Comparison of ENCODE assay signal across 31 cellular contexts in genomic region chr3:134836921-134837320, GRCh38.
"Had no signal": no experiment of that assay in that cellular context is flagged by ENCODE, and none has a peak within 500 bp of the region (broad histone marks: within the 10 kb centered on the region; RNA-seq: fewer than 3 reads in every experiment).

No MANE protein-coding gene starts in this region.

- DNase-seq: activated B cell treated with CpG ODN at 0.5 μM for 24 hours; activated CD4-positive, alpha-beta memory T cell treated with anti-CD3 and anti-CD28 coated beads for 36 hours; activated CD4-positive, alpha-beta T cell treated with anti-CD3 and anti-CD28 coated beads for 4 hours; activated CD4-positive, alpha-beta T cell treated with anti-CD3 and anti-CD28 coated beads, Interleukin-2, amount 10 ng/mL, durations not matched to agents 24 days and 14 days; activated CD4-positive, alpha-beta T cell treated with anti-CD3 and anti-CD28 coated beads, Interleukin-2, amount 50 U/mL, for 1 hour; activated CD4-positive, alpha-beta T cell treated with anti-CD3 and anti-CD28 coated beads, Interleukin-2, amount 50 U/mL, for 4 hours; activated CD4-positive, CD25-positive, alpha-beta regulatory T cell treated with anti-CD3 and anti-CD28 coated beads, Interleukin-2, amount 50 U/mL, for 72 hours; activated CD8-positive, alpha-beta memory T cell treated with anti-CD3 and anti-CD28 coated beads, Interleukin-2, amount 50 U/mL, for 4 hours; activated CD8-positive, alpha-beta T cell treated with anti-CD3 and anti-CD28 coated beads for 36 hours; activated effector memory CD4-positive, alpha-beta T cell treated with anti-CD3 and anti-CD28 coated beads, Interleukin-2, amount 50 U/mL, for 16 hours; activated gamma-delta T cell treated with Interleukin-2 at 50 U/mL for 16 hours; activated naive CD4-positive, alpha-beta T cell; activated naive CD4-positive, alpha-beta T cell treated with anti-CD3 and anti-CD28 coated beads for 36 hours; activated naive CD4-positive, alpha-beta T cell treated with anti-CD3 and anti-CD28 coated beads, Interleukin-2, amount 50 U/mL, for 16 hours; activated naive CD8-positive, alpha-beta T cell treated with anti-CD3 and anti-CD28 coated beads for 36 hours; activated T-cell treated with anti-CD3 and anti-CD28 coated beads for 4 hours; activated T-cell treated with anti-CD3 and anti-CD28 coated beads, Interleukin-2, amount 50 U/mL, for 1 hour; activated T-cell treated with anti-CD3 and anti-CD28 coated beads, Interleukin-2, amount 50 U/mL, for 4 hours; activated T-cell treated with anti-CD3 and anti-CD28 coated beads, Interleukin-2, amount 50 U/mL, for 72 hours; adrenal gland; amniotic stem cell; aorta; body of pancreas; brain microvascular endothelial cell; central memory CD4-positive, alpha-beta T cell; cerebellar nuclear complex; T-helper 1 cell; T-helper 2 cell; T-helper 9 cell had no signal

- ATAC-seq: activated CD8-positive, alpha-beta T cell treated with anti-CD3 and anti-CD28 coated beads for 36 hours; activated naive CD4-positive, alpha-beta T cell treated with anti-CD3 and anti-CD28 coated beads, Interleukin-2, amount 50 U/mL, for 72 hours; activated T-cell treated with anti-CD3 and anti-CD28 coated beads, Interleukin-2, amount 50 U/mL, for 4 hours; activated T-cell treated with anti-CD3 and anti-CD28 coated beads, Interleukin-2, amount 50 U/mL, for 72 hours; activated T-helper 17 cell treated with anti-CD3 and anti-CD28 coated beads, Interleukin-2, amount 50 U/mL, for 72 hours; body of pancreas had no signal
